8 cellular contexts compared by ENCODE assay signal in genomic region chr5:162299793-162300192, GRCh38.
"Had no signal": no experiment of that assay in that cellular context is flagged by ENCODE, and none has a peak within 500 bp of the region (broad histone marks: within the 10 kb centered on the region; RNA-seq: fewer than 3 reads in every experiment).

No MANE protein-coding gene starts in this region.

- H3K27ac Mint-ChIP-seq: IgD-negative memory B cell had no signal

- H3K36me3 Mint-ChIP-seq: IgD-negative memory B cell had no signal

- H3K4me3 ChIP-seq: GM23248 had no signal

- H3K27ac ChIP-seq: GM23248 had no signal

- H3K4me1 Mint-ChIP-seq: IgD-negative memory B cell had no signal

- FAIRE-seq: H54, HTR-8/SVneo had no signal

- DNase-seq: GM23248, GOT3, H9, HCEC 1CT, KBM-7 had no signal

- H3K9ac ChIP-seq: GM23248 had no signal

- H2AFZ ChIP-seq: GM23248 had no signal

- H3K27me3 Mint-ChIP-seq: IgD-negative memory B cell had no signal

- H3K4me3 Mint-ChIP-seq: H9, IgD-negative memory B cell had no signal
